15 cellular contexts compared by ENCODE assay signal in the genomic region with DNA sequence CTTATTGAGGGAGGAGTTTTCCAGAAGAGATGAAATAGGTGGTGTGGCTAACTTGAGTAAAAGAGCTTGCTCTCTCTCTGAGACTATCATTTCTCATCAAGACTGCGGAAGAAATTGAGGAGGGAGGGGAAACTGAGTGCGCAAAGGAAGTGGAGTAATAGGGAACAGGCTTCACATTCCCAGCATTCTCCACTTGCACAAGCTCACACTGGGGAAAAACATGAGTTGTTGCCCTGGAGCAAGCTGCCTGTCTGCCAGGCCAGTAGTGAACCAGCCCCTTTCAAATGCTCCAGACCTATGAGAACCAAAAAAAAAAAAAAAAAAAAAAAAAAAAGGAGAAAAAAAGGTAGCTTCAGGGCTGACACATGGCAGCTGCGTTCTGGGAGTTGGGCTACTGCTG. TPM values are rescaled to one million over a fixed set of nuclear protein-coding genes. Genes with fewer than 3 reads are reported as not detected.
A peak's percentile ranks its signal among the peaks of the same experiment; 100 is the strongest.
DNase-seq lines count a peak whose midpoint lies in the region; TF ChIP-seq lines count a peak whose summit lies in the region.
"Had no signal": no experiment of that assay in that cellular context is flagged by ENCODE, and none has a peak within 500 bp of the region (broad histone marks: within the 10 kb centered on the region; RNA-seq: fewer than 3 reads in every experiment).

No MANE protein-coding gene starts in this region.

- no peak overlapping the region for H3K9ac ChIP-seq in adipocyte (ENCODE audit: low read length)
- no peak overlapping the region for H3K9ac ChIP-seq in trophoblast cell (ENCODE audit: low read length)

- no peak for TF ChIP-seq CTCF in mesothelial cell of epicardium (IDR thresholded peaks at IDR 0.05; ENCODE audit: unreplicated experiment)

- no peaks in the 10 kb centered on the region for H3K36me3 ChIP-seq in adipocyte (ENCODE audit: control insufficient read depth, insufficient read depth, low read length, severe bottlenecking)
- no peaks in the 10 kb centered on the region for H3K36me3 ChIP-seq in trophoblast cell (ENCODE audit: control insufficient read depth in 1 of 2, insufficient read depth in 2 of 2, low read length in 2 of 2)

- peak overlapping the region; percentile 8 for H3K14ac ChIP-seq in trophoblast cell (ENCODE audit: low read length)

- no peak overlapping the region for H2AK5ac ChIP-seq in trophoblast cell (ENCODE audit: low read length)

- H3K4me3 ChIP-seq in adipocyte (ENCODE audit: low read length) (no peak overlapping the region), trophoblast cell (ENCODE audit: low read depth, low read length) (no peak overlapping the region)

- peak overlapping the region; percentile 67 for H2BK120ac ChIP-seq in trophoblast cell (ENCODE audit: insufficient read depth, low read length, poor library complexity)

- H4K8ac ChIP-seq in trophoblast cell (ENCODE audit: low read depth, low read length): peak overlapping the region; percentile 17

- no peaks in the 10 kb centered on the region for H3K27me3 Mint-ChIP-seq in mesothelial cell of epicardium (ENCODE audit: low read depth)

- intact Hi-C loops in head of caudate nucleus (cut with DNase I): no loop called here

- H3K4me3 Mint-ChIP-seq in mesothelial cell of epicardium: no peak overlapping the region

- no peak overlapping the region for H3K23ac ChIP-seq in trophoblast cell (ENCODE audit: low read length)

- peaks cover 21% of the 10 kb centered on the region for H3K79me1 ChIP-seq in trophoblast cell (ENCODE audit: low read length)

- peak overlapping the region; percentile 29 for H3K4me2 ChIP-seq in trophoblast cell (ENCODE audit: low read length)

- H2BK12ac ChIP-seq in trophoblast cell (ENCODE audit: low read length): peak overlapping the region; percentile 88

- DNase-seq in EH (ENCODE audit: low read depth) (peak; percentile 85), adipocyte (ENCODE audit: low read depth) (peak; percentile 44), epithelial cell of prostate (ENCODE audit: low read depth, low spot score) (no peak), trophoblast cell (peak; percentile 84 to 89), mesothelial cell of epicardium (ENCODE audit: low spot score in 2 of 2, unreplicated experiment in 2 of 2) (no peak), GM19238 (ENCODE audit: insufficient read length, low spot score) (no peak), head of caudate nucleus (no peak), hypothalamus (lab: John Stamatoyannopoulos, UW) (no peak)
- DNase-seq: EL; NCI-H1694; NCI-H2107; NCI-H345; NCI-H69; NK-92 treated with Interleukin-12 subunit alpha and Interleukin-12 subunit beta, amount 100 ng/mL, for 24 hours had no signal

- H3K4ac ChIP-seq in trophoblast cell (ENCODE audit: low read depth, low read length): no peak overlapping the region

- no peaks in the 10 kb centered on the region for H3K36me3 Mint-ChIP-seq in mesothelial cell of epicardium

- no peaks in the 10 kb centered on the region for H3K79me2 ChIP-seq in trophoblast cell (ENCODE audit: control insufficient read depth, insufficient read depth, low read length, poor library complexity)

- no peaks in the 10 kb centered on the region for H3K9me3 ChIP-seq in adipocyte (ENCODE audit: control insufficient read depth, low read length)
- peaks cover 1% of the 10 kb centered on the region for H3K9me3 ChIP-seq in trophoblast cell (ENCODE audit: insufficient read depth, low read depth, low read length)

- WGBS in trophoblast cell (ENCODE audit: extremely low coverage, insufficient coverage, insufficient read length): no CpG with 5 or more reads among the region's 3 CpGs

- peak overlapping the region; percentile 5 for H2AFZ ChIP-seq in trophoblast cell (ENCODE audit: insufficient read depth, low read length, poor library complexity)

- no peak overlapping the region for H3K27ac Mint-ChIP-seq in mesothelial cell of epicardium

- peaks cover 6% of the 10 kb centered on the region for H3K9me3 Mint-ChIP-seq in mesothelial cell of epicardium

- H3K27me3 ChIP-seq in adipocyte (replicated peaks; ENCODE audit: control insufficient read depth, insufficient read depth, low read length) (no peaks in the 10 kb centered on the region), trophoblast cell (ENCODE audit: insufficient read depth, low read length) (no peaks in the 10 kb centered on the region)

- no peak overlapping the region for H4K12ac ChIP-seq in trophoblast cell (ENCODE audit: low read depth, low read length)

- peak overlapping the region; percentile 86 for H3K27ac ChIP-seq in epithelial cell of prostate
- H3K27ac ChIP-seq in trophoblast cell (ENCODE audit: low read depth, low read length): peak overlapping the region; percentile 84
- H3K27ac ChIP-seq: C4-2B had no signal

- H4K91ac ChIP-seq in trophoblast cell (ENCODE audit: low read depth, low read length): peak overlapping the region; percentile 55

- peak overlapping the region; percentile 73 for H2BK5ac ChIP-seq in trophoblast cell (ENCODE audit: low read depth, low read length, poor library complexity)

- H3K4me1 ChIP-seq in adipocyte (ENCODE audit: control insufficient read depth, insufficient read depth, low read length): peaks cover 35% of the 10 kb centered on the region
- H3K4me1 ChIP-seq in trophoblast cell (ENCODE audit: control insufficient read depth in 1 of 2, insufficient read depth in 2 of 2, low read length in 2 of 2): peaks cover 25 to 26% of the 10 kb centered on the region in 2 experiments

- peaks cover 7% of the 10 kb centered on the region for H3K4me1 Mint-ChIP-seq in mesothelial cell of epicardium

- H3K18ac ChIP-seq in trophoblast cell (ENCODE audit: low read length): no peak overlapping the region

RNA-seq across cellular contexts. Expression of gene EMP1, which starts 32.7 kb away (rescaled TPM):
- 10.1 and 10.7 TPM in 2 replicates for polyA plus RNA-seq in trophoblast cell (2013)
- total RNA-seq in mesothelial cell of epicardium: 16.3 to 19.0 TPM (median 16.5 TPM) in 3 replicates

Comparison
In these comparisons a context has a peak if more than half of its experiments do, and no peak if none do; other contexts are left out.
1. DNase-seq: peak in EH (single experiment), adipocyte (single experiment) and trophoblast cell (2 of 2); none in epithelial cell of prostate (single experiment), mesothelial cell of epicardium (0 of 2), GM19238 (single experiment), head of caudate nucleus (0 of 42) and hypothalamus (0 of 51).